ENCODE assay signal across 9 cellular contexts in the genomic region with DNA sequence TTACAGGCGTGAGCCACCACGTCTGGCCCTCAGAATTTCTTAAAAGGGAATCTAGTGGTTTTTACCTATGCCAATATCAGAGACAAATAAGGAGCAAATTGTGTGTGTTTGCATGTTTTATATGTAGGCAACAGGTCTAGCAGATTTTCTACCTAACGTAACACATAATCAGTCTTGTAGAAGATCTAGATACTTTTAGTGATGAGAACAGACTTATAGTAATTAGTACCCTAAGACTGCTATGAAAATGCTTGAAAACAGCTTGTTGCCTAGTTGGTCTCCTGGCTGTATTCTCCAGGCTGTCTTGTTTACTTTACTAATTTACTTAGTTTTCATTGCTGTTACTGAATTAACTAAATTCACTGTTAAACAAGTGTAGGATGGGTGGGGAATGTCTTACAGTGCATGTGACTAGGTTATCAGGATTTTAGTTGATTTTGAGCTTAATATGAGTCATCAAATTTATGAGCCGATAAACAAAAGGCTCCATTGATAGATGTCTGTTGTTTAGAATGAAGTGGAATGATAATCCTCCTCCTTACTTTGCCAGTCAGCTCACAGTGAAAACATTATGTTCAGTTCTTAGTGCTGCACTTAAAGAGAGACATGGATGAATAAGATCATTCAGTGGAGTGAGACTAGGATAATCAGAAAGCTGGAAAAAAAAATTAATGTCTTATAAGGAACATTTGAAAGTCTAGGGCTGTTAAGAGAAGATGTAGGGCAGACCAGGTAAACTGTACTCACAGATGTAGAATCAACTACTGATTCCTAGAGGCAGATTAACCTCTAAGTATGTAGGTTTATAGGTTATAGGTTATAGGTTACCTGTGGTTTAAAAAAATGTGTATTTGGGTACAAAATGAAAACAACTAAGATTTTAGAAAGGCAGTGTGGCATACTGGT. TPM values are rescaled to one million over a fixed set of nuclear protein-coding genes. Genes with fewer than 3 reads are reported as not detected.
DNase-seq lines count a peak whose midpoint lies in the region; ATAC-seq and TF ChIP-seq lines count a peak whose summit lies in the region.
"Had no signal": no experiment of that assay in that cellular context is flagged by ENCODE, and none has a peak within 500 bp of the region (broad histone marks: within the 10 kb centered on the region; RNA-seq: fewer than 3 reads in every experiment).

No MANE protein-coding gene starts in this region.

- H3K9me3 ChIP-seq in tibial nerve, result no peaks in the 10 kb centered on the region
- H3K9me3 ChIP-seq in upper lobe of left lung, result no peaks in the 10 kb centered on the region
- H3K9me3 ChIP-seq: adrenal gland had no signal

- H3K27ac ChIP-seq in angular gyrus (ENCODE audit: low read depth, low read length), result peak overlapping the region; percentile 71
- H3K27ac ChIP-seq in tibial nerve, result peak overlapping the region; percentile 43 to 91 (median 81)
- H3K27ac ChIP-seq in upper lobe of left lung, result no peak overlapping the region

- H3K4me1 ChIP-seq in tibial nerve, result peaks cover 0 to 45% (median 13%) of the 10 kb centered on the region in 4 donors
- peaks cover 0 to under 1% (median 0%) of the 10 kb centered on the region in 4 donors for H3K4me1 ChIP-seq in upper lobe of left lung

- H3K4me3 ChIP-seq in tibial nerve, result no peak overlapping the region
- no peak overlapping the region for H3K4me3 ChIP-seq in upper lobe of left lung
- H3K4me3 ChIP-seq: adrenal gland had no signal

- DNase-seq in NCI-H2227 treated with DMSO at 0.1 percent for 48 hours (lab: John Stamatoyannopoulos, UW), result peak; percentile 4
- DNase-seq in NCI-H2227 (lab: John Stamatoyannopoulos, UW; ENCODE audit: unreplicated experiment), result no peak
- peak; percentile 76 for DNase-seq in kidney tubule cell (ENCODE audit: low spot score)
- DNase-seq in tibial nerve (ENCODE audit: low spot score in 2 of 2), result no peak
- no peak for DNase-seq in upper lobe of left lung
- no peak for DNase-seq in activated naive CD4-positive, alpha-beta T cell treated with anti-CD3 and anti-CD28 coated beads, Interleukin-2, amount 50 U/mL, for 16 hours
- DNase-seq: adrenal gland had no signal

- TF ChIP-seq EP300 in tibial nerve (IDR thresholded peaks at IDR 0.05) (peak; percentile 39 to 53), upper lobe of left lung (IDR thresholded peaks at IDR 0.05) (no peak)

- WGBS in tibial nerve, 2 donors, result 57 to 72% methylated on average over 4 of the region's 4 CpGs
- WGBS in upper lobe of left lung, 2 donors, result 89 to 90% methylated on average over 4 of the region's 4 CpGs

- TF ChIP-seq CTCF in tibial nerve (IDR thresholded peaks at IDR 0.05), result no peak
- TF ChIP-seq CTCF in upper lobe of left lung (IDR thresholded peaks at IDR 0.05), result no peak

- ATAC-seq in upper lobe of left lung (ENCODE audit: low FRiP score in 2 of 2) (no peak), HG03442 (IDR thresholded peaks at IDR 0.05; ENCODE audit: unreplicated experiment) (no peak)

- H3K36me3 ChIP-seq in tibial nerve, result peaks cover 0 to 16% (median 0%) of the 10 kb centered on the region in 3 donors
- H3K36me3 ChIP-seq in upper lobe of left lung, result peaks cover 0 to 15% (median 1%) of the 10 kb centered on the region in 4 donors

- TF ChIP-seq POLR2A in tibial nerve (IDR thresholded peaks at IDR 0.05), result no peak
- no peak for TF ChIP-seq POLR2A in upper lobe of left lung (IDR thresholded peaks at IDR 0.05)

- no peaks in the 10 kb centered on the region for H3K27me3 ChIP-seq in tibial nerve
- H3K27me3 ChIP-seq in upper lobe of left lung, result no peaks in the 10 kb centered on the region
- H3K27me3 ChIP-seq: adrenal gland had no signal

RNA-seq across cellular contexts. Expression of a gene that starts 22.4 kb away (rescaled TPM):
- total RNA-seq in tibial nerve (10 to 100 TPM; 20.2 to 28.8 (median 24.1) TPM), upper lobe of left lung (10 to 100 TPM; 10.2 to 29.3 (median 18.2) TPM)

RNA-seq across cellular contexts. Expression of a gene that starts 58.2 kb away (rescaled TPM):
- total RNA-seq in tibial nerve (10 to 100 TPM in 2 of 4 donors, 1 to 10 TPM in 2; 3.0 to 14.4 (median 8.2) TPM), upper lobe of left lung (not detected)
- total RNA-seq: adrenal gland had no signal

Comparison
In these comparisons a context has a peak if more than half of its experiments do, and no peak if none do; other contexts are left out.
1. DNase-seq: peak in NCI-H2227 treated with DMSO at 0.1 percent for 48 hours (single experiment) and kidney tubule cell (single experiment); none in NCI-H2227 (single experiment), tibial nerve (0 of 2), upper lobe of left lung (0 of 2) and activated naive CD4-positive, alpha-beta T cell treated with anti-CD3 and anti-CD28 coated beads, Interleukin-2, amount 50 U/mL, for 16 hours (single experiment).
2. H3K27ac ChIP-seq: peak in angular gyrus (single experiment) and tibial nerve (4 of 4); none in upper lobe of left lung (0 of 4).